29 cellular contexts compared by ENCODE assay signal in genomic region chr21:34094949-34095348, GRCh38.
"Had no signal": no experiment of that assay in that cellular context is flagged by ENCODE, and none has a peak within 500 bp of the region (broad histone marks: within the 10 kb centered on the region; RNA-seq: fewer than 3 reads in every experiment).

No MANE protein-coding gene starts in this region.

- DNase-seq: activated CD4-positive, alpha-beta T cell treated with anti-CD3 and anti-CD28 coated beads for 36 hours; activated CD4-positive, alpha-beta T cell treated with anti-CD3 and anti-CD28 coated beads, Interleukin-2, amount 10 ng/mL, durations not matched to agents 7 days and 5 days; activated CD4-positive, alpha-beta T cell treated with anti-CD3 and anti-CD28 coated beads, Interleukin-2, amount 50 U/mL, for 48 hours; activated CD8-positive, alpha-beta T cell treated with anti-CD3 and anti-CD28 coated beads, Interleukin-2, amount 10 ng/mL, durations not matched to agents 7 days and 5 days; activated effector memory CD4-positive, alpha-beta T cell treated with Interleukin-2 at 50 U/mL for 16 hours; activated T-cell treated with anti-CD3 and anti-CD28 coated beads, Interleukin-2, amount 50 U/mL, for 4 hours; anterior cingulate cortex; Kasumi-1; KG1; MG63; MV-4-11; NCI-H1092; NCI-H1436 treated with DMSO at 0.1 percent for 48 hours; NCI-H1694 treated with DMSO at 0.1 percent for 48 hours; NCI-H2029; NCI-H345; NCI-H524 treated with DMSO at 0.1 percent for 48 hours; SHP77 treated with DMSO at 0.1 percent for 48 hours; SK-N-SH had no signal

- ATAC-seq: activated CD4-positive, alpha-beta T cell treated with anti-CD3 and anti-CD28 coated beads for 36 hours; activated CD4-positive, CD25-positive, alpha-beta regulatory T cell treated with anti-CD3 and anti-CD28 coated beads, Interleukin-2, amount 50 U/mL, for 24 hours; activated CD8-positive, alpha-beta T cell treated with anti-CD3 and anti-CD28 coated beads, Interleukin-2, amount 10 ng/mL, durations not matched to agents 7 days and 5 days; activated T-cell treated with anti-CD3 and anti-CD28 coated beads, Interleukin-2, amount 50 U/mL, for 4 hours; Panc1 had no signal

- H3K4me3 Mint-ChIP-seq: activated CD4-positive, alpha-beta T cell treated with anti-CD3 and anti-CD28 coated beads for 36 hours; activated CD4-positive, alpha-beta T cell treated with anti-CD3 and anti-CD28 coated beads, Interleukin-2, amount 10 ng/mL, durations not matched to agents 7 days and 5 days; activated CD8-positive, alpha-beta T cell treated with anti-CD3 and anti-CD28 coated beads, Interleukin-2, amount 10 ng/mL, durations not matched to agents 7 days and 5 days; activated naive CD4-positive, alpha-beta T cell treated with anti-CD3 and anti-CD28 coated beads, Interleukin-2, amount 50 U/mL, for 24 hours; activated T-cell treated with anti-CD3 and anti-CD28 coated beads, Interleukin-2, amount 50 U/mL, for 4 hours; brain; central memory CD8-positive, alpha-beta T cell; T-helper 1 cell treated with Interleukin-12 subunit alpha and Interleukin-12 subunit beta and Interleukin-4 antibody, amounts not matched to agents 30 μg/mL and 1 μg/mL, for 36 hours; T-helper 2 cell treated with Interferon-gamma antibody and Interleukin-4, amounts not matched to agents 5 μg/mL and 100 μg/mL, for 36 hours had no signal

- H3K9me3 ChIP-seq: MG63, SJSA1, SK-N-SH had no signal

- H3K27ac Mint-ChIP-seq: activated CD4-positive, alpha-beta T cell treated with anti-CD3 and anti-CD28 coated beads for 36 hours; activated naive CD4-positive, alpha-beta T cell treated with anti-CD3 and anti-CD28 coated beads, Interleukin-2, amount 50 U/mL, for 24 hours; brain; T-helper 2 cell treated with Interferon-gamma antibody and Interleukin-4, amounts not matched to agents 5 μg/mL and 100 μg/mL, for 36 hours had no signal

- H3K27ac ChIP-seq: SJSA1 had no signal

- H3K27me3 Mint-ChIP-seq: activated CD4-positive, alpha-beta T cell treated with anti-CD3 and anti-CD28 coated beads for 36 hours; activated CD4-positive, alpha-beta T cell treated with anti-CD3 and anti-CD28 coated beads, Interleukin-2, amount 10 ng/mL, durations not matched to agents 7 days and 5 days; activated naive CD4-positive, alpha-beta T cell treated with anti-CD3 and anti-CD28 coated beads, Interleukin-2, amount 50 U/mL, for 24 hours; brain; central memory CD8-positive, alpha-beta T cell had no signal

- H3K9ac ChIP-seq: SK-N-SH had no signal

- H3K4me3 ChIP-seq: MG63, SJSA1 had no signal

- H3K4me2 ChIP-seq: SK-N-SH had no signal

- FAIRE-seq: bronchial epithelial cell, TTC549 had no signal

- H3K27me3 ChIP-seq: MG63, SJSA1 had no signal

- H3K9me3 Mint-ChIP-seq: activated CD4-positive, alpha-beta T cell treated with anti-CD3 and anti-CD28 coated beads, Interleukin-2, amount 10 ng/mL, durations not matched to agents 7 days and 5 days; activated naive CD4-positive, alpha-beta T cell treated with anti-CD3 and anti-CD28 coated beads, Interleukin-2, amount 50 U/mL, for 24 hours; activated T-cell treated with anti-CD3 and anti-CD28 coated beads, Interleukin-2, amount 50 U/mL, for 4 hours; brain; central memory CD8-positive, alpha-beta T cell; T-helper 1 cell treated with Interleukin-12 subunit alpha and Interleukin-12 subunit beta and Interleukin-4 antibody, amounts not matched to agents 30 μg/mL and 1 μg/mL, for 36 hours; T-helper 2 cell treated with Interferon-gamma antibody and Interleukin-4, amounts not matched to agents 5 μg/mL and 100 μg/mL, for 36 hours had no signal
